ENCODE assay signal across 15 cellular contexts in the genomic region with DNA sequence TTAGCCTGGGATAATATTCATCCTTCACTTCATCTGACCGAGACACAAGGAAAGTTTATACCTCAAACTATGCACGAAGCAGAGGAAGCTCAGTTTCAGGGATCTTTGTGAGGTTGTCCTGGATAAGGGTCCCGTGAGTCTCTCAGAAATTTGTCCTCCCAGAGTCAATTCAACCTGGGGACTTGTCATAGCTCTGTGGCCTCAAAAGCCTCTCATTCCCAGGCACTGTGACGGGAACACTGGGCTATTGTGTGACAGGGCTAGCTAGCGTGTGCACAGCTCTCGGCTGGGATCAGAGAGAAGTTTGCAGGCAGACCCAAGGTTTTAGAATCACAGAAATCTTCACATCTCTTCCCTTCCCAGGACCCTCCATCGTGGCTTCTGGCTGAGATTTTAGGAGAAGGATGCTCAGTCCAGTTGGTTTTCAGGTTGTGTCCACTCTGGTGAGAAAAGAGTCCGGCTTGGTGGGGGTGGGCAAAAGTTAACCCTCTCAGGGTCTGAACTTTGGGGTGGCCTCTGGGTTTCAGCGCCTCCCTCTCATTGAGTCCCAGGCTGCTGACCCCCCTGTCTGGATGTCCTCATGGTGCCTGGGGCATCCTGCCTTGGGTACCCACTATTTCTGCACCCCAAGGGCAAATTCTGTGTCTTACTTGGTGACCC. TPM values are rescaled to one million over a fixed set of nuclear protein-coding genes. Genes with fewer than 3 reads are reported as not detected.
A peak's percentile ranks its signal among the peaks of the same experiment; 100 is the strongest.
DNase-seq lines count a peak whose midpoint lies in the region; ATAC-seq and TF ChIP-seq lines count a peak whose summit lies in the region.
"Had no signal": no experiment of that assay in that cellular context is flagged by ENCODE, and none has a peak within 500 bp of the region (broad histone marks: within the 10 kb centered on the region; RNA-seq: fewer than 3 reads in every experiment).

No MANE protein-coding gene starts in this region.

- H3K9me3 ChIP-seq in esophagus muscularis mucosa = no peaks in the 10 kb centered on the region
- no peaks in the 10 kb centered on the region for H3K9me3 ChIP-seq in tibial artery

- WGBS in esophagus muscularis mucosa = 32% methylated on average over 8 of the region's 9 CpGs

- TF ChIP-seq CTCF in esophagus muscularis mucosa (IDR thresholded peaks at IDR 0.05) = no peak
- no peak for TF ChIP-seq CTCF in nephron (IDR thresholded peaks at IDR 0.05; ENCODE audit: unreplicated experiment in 3 of 3)
- no peak for TF ChIP-seq CTCF in tibial artery (IDR thresholded peaks at IDR 0.05)

- peaks cover 2% of the 10 kb centered on the region for H3K27me3 Mint-ChIP-seq in nephron (ENCODE audit: low read depth)

- peak; percentile 31 for DNase-seq in activated effector memory CD4-positive, alpha-beta T cell treated with anti-CD3 and anti-CD28 coated beads, Interleukin-2, amount 50 U/mL, for 16 hours
- DNase-seq in activated effector memory CD4-positive, alpha-beta T cell treated with Interleukin-2 at 50 U/mL for 16 hours = no peak
- no peak for DNase-seq in esophagus muscularis mucosa (ENCODE audit: extremely low spot score)
- peak in 1 of 2 donors; percentile 64 for DNase-seq in tibial artery
- no peak for DNase-seq in stimulated activated CD4-positive, alpha-beta T cell treated with anti-CD3 and anti-CD28 coated beads, Interleukin-4, amount 100 ng/mL, for 1 hour
- DNase-seq in NCI-H774 (lab: John Stamatoyannopoulos, UW) = no peak
- DNase-seq: ACHN; activated CD4-positive, alpha-beta T cell treated with anti-CD3 and anti-CD28 coated beads for 48 hours; activated naive CD4-positive, alpha-beta T cell treated with Interleukin-2 at 50 U/mL for 16 hours; DMS53; NCI-H1436 treated with DMSO at 0.1 percent for 48 hours; NK-92 treated with Interleukin-12 subunit alpha and Interleukin-12 subunit beta, amount 100 ng/mL, for 24 hours; stimulated activated CD4-positive, alpha-beta T cell treated with anti-CD3 and anti-CD28 coated beads, Interleukin-4, amount 100 ng/mL, for 4 hours had no signal

- peak overlapping the region; percentile 45 to 99 (median 91) for H3K27ac Mint-ChIP-seq in nephron

- peak overlapping the region in 1 of 3 experiments; percentile 64 for H3K4me3 Mint-ChIP-seq in nephron

- H3K27me3 ChIP-seq in esophagus muscularis mucosa (peaks cover 0 to 2% (median 0%) of the 10 kb centered on the region in 4 donors), tibial artery (no peaks in the 10 kb centered on the region)

- H3K27ac ChIP-seq in esophagus muscularis mucosa (replicated peaks in 1 of 4) (peak overlapping the region; percentile 90 to 96 (median 93)), tibial artery (peak overlapping the region; percentile 85 to 88)

- no peaks in the 10 kb centered on the region for H3K36me3 Mint-ChIP-seq in nephron (ENCODE audit: low read depth)

- H3K4me3 ChIP-seq in esophagus muscularis mucosa = peak overlapping the region; percentile 33 to 59 (median 44)
- H3K4me3 ChIP-seq in tibial artery = peak overlapping the region; percentile 36 to 47

- intact Hi-C loops in esophagus muscularis mucosa (cut with DNase I) = no loop called here
- intact Hi-C loops in tibial artery (cut with DNase I; ENCODE audit: low total_unique reads) = no loop called here

- H3K9me3 Mint-ChIP-seq in nephron = peaks cover 3% of the 10 kb centered on the region

- H3K4me1 Mint-ChIP-seq in nephron = peaks cover 38% of the 10 kb centered on the region

- ATAC-seq in GM19452 (IDR thresholded peaks at IDR 0.05; ENCODE audit: unreplicated experiment) = no peak

- no peaks in the 10 kb centered on the region for H3K36me3 ChIP-seq in esophagus muscularis mucosa
- no peaks in the 10 kb centered on the region for H3K36me3 ChIP-seq in tibial artery

- no peak for TF ChIP-seq EP300 in esophagus muscularis mucosa (IDR thresholded peaks at IDR 0.05)

- peaks cover 51 to 89% (median 86%) of the 10 kb centered on the region in 4 donors for H3K4me1 ChIP-seq in esophagus muscularis mucosa
- H3K4me1 ChIP-seq in tibial artery = peaks cover 0 to 66% (median 34%) of the 10 kb centered on the region in 4 donors

- TF ChIP-seq POLR2A in esophagus muscularis mucosa (IDR thresholded peaks at IDR 0.05; ENCODE audit: low read depth) = no peak

RNA-seq across cellular contexts. Expression of a gene that starts 20.4 kb away (rescaled TPM):
- total RNA-seq in esophagus muscularis mucosa = 100 to 1,000 TPM in 1 of 4 donors, 10 to 100 TPM in 3; 82.3 to 157 (median 85.1) TPM
